1 cellular context compared by ENCODE assay signal in the genomic region with DNA sequence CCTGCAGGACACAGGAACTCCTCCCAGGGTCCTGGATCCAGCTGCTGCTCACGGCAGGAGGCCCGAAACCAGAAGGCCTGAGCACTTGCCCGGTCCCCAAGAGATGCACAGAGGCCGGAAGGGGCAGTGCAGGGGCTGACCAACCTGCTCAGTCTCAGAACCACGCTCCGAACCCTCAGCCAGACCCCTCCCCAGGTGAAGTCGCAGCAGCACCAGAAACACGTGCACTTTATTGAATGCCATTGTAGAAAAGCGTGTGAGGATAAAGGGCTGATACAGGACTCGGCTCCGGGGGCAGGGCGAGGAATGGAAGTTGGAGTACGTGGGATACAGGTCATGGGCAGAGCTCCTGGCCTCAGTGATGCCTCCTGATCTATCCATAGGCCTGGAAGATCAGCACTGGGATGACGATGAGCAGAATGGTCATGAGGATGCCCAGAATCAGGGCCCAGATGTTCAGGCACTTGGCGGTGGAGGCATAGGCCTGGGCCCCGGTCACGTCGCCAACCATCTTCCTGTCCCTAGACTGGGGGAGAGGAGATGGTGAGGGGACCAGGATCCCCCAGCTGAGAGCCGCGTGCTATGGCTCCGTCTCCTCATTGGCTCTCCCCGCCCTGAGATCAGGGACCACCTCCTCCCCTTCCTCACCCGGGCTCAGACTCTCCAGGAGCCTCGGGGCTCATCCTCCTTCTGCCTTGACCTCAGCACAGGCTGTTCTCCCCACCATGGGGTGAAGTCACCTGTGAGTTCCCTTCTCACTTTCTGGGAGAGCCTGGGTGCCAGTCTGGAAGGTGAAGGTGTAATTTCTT.
A peak's percentile ranks its signal among the peaks of the same experiment; 100 is the strongest.
TF ChIP-seq lines count a peak whose summit lies in the region.
"Not testable (repeated sequence)": the region's sequence is repeated elsewhere in the genome, so short reads cannot be mapped to it uniquely, and the experiment has no call there.

No MANE protein-coding gene starts in this region.

TF ChIP-seq in K562, 482 proteins besides CTCF, POLR2A, EP300 and RAD21:
- TF ChIP-seq, protein P1, sequence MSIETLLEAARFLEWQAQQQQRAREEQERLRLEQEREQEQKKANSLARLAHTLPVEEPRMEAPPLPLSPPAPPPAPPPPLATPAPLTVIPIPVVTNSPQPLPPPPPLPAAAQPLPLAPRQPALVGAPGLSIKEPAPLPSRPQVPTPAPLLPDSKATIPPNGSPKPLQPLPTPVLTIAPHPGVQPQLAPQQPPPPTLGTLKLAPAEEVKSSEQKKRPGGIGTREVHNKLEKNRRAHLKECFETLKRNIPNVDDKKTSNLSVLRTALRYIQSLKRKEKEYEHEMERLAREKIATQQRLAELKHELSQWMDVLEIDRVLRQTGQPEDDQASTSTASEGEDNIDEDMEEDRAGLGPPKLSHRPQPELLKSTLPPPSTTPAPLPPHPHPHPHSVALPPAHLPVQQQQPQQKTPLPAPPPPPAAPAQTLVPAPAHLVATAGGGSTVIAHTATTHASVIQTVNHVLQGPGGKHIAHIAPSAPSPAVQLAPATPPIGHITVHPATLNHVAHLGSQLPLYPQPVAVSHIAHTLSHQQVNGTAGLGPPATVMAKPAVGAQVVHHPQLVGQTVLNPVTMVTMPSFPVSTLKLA (conservative IDR thresholded peaks at IDR 0.05) = peak in 1 of 2 experiments; percentile 62; a peak in 3 of 4 replicates
- peak; percentile 48 for TF ChIP-seq POLR2G (IDR thresholded peaks at IDR 0.05; ENCODE audit: low read depth, low read length)
- peak; percentile 32; the same call in 1 of the 2 replicates for TF ChIP-seq MTA3 (IDR thresholded peaks at IDR 0.05; ENCODE audit: borderline replicate concordance)
- TF ChIP-seq CXXC5 (CRISPR knock-in tag; IDR thresholded peaks at IDR 0.05) = peak; percentile 44; the same call in 1 of the 2 replicates
- TF ChIP-seq SUPT5H (IDR thresholded peaks at IDR 0.05) = peak; percentile 50
- TF ChIP-seq HDAC2 (IDR thresholded peaks at IDR 0.05) = 0 out of 2 replicates have a peak, but pooled peaks have one; percentile 40
- TF ChIP-seq L3MBTL2 (IDR thresholded peaks at IDR 0.05) = peak; percentile 48; the same call in 1 of the 2 replicates
- TF ChIP-seq EP400 (IDR thresholded peaks at IDR 0.05) = peak; percentile 26; the same call in 1 of the 2 replicates
- peak; percentile 14; the same call in 1 of the 2 replicates for TF ChIP-seq CTBP1 (IDR thresholded peaks at IDR 0.05; ENCODE audit: borderline replicate concordance)
- TF ChIP-seq NR4A1 (CRISPR knock-in tag; IDR thresholded peaks at IDR 0.05) = not testable (repeated sequence)
- TF ChIP-seq NR4A1 (tag; IDR thresholded peaks at IDR 0.05) = 0 out of 2 replicates have a peak, but pooled peaks have one; percentile 28
- TF ChIP-seq, protein P2, sequence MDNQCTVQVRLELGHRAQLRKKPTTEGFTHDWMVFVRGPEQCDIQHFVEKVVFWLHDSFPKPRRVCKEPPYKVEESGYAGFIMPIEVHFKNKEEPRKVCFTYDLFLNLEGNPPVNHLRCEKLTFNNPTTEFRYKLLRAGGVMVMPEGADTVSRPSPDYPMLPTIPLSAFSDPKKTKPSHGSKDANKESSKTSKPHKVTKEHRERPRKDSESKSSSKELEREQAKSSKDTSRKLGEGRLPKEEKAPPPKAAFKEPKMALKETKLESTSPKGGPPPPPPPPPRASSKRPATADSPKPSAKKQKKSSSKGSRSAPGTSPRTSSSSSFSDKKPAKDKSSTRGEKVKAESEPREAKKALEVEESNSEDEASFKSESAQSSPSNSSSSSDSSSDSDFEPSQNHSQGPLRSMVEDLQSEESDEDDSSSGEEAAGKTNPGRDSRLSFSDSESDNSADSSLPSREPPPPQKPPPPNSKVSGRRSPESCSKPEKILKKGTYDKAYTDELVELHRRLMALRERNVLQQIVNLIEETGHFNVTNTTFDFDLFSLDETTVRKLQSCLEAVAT (IDR thresholded peaks at IDR 0.05) = 0 out of 4 replicates have a peak, but pooled peaks of 1 of the 2 experiments have one; percentile 39
- TF ChIP-seq, protein P3, sequence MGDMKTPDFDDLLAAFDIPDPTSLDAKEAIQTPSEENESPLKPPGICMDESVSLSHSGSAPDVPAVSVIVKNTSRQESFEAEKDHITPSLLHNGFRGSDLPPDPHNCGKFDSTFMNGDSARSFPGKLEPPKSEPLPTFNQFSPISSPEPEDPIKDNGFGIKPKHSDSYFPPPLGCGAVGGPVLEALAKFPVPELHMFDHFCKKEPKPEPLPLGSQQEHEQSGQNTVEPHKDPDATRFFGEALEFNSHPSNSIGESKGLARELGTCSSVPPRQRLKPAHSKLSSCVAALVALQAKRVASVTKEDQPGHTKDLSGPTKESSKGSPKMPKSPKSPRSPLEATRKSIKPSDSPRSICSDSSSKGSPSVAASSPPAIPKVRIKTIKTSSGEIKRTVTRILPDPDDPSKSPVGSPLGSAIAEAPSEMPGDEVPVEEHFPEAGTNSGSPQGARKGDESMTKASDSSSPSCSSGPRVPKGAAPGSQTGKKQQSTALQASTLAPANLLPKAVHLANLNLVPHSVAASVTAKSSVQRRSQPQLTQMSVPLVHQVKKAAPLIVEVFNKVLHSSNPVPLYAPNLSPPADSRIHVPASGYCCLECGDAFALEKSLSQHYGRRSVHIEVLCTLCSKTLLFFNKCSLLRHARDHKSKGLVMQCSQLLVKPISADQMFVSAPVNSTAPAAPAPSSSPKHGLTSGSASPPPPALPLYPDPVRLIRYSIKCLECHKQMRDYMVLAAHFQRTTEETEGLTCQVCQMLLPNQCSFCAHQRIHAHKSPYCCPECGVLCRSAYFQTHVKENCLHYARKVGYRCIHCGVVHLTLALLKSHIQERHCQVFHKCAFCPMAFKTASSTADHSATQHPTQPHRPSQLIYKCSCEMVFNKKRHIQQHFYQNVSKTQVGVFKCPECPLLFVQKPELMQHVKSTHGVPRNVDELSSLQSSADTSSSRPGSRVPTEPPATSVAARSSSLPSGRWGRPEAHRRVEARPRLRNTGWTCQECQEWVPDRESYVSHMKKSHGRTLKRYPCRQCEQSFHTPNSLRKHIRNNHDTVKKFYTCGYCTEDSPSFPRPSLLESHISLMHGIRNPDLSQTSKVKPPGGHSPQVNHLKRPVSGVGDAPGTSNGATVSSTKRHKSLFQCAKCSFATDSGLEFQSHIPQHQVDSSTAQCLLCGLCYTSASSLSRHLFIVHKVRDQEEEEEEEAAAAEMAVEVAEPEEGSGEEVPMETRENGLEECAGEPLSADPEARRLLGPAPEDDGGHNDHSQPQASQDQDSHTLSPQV (IDR thresholded peaks at IDR 0.05) = peak; percentile 87
- peak; percentile 61 for TF ChIP-seq RBFOX2 (IDR thresholded peaks at IDR 0.05; ENCODE audit: low read depth, low read length)
- TF ChIP-seq, protein P4, sequence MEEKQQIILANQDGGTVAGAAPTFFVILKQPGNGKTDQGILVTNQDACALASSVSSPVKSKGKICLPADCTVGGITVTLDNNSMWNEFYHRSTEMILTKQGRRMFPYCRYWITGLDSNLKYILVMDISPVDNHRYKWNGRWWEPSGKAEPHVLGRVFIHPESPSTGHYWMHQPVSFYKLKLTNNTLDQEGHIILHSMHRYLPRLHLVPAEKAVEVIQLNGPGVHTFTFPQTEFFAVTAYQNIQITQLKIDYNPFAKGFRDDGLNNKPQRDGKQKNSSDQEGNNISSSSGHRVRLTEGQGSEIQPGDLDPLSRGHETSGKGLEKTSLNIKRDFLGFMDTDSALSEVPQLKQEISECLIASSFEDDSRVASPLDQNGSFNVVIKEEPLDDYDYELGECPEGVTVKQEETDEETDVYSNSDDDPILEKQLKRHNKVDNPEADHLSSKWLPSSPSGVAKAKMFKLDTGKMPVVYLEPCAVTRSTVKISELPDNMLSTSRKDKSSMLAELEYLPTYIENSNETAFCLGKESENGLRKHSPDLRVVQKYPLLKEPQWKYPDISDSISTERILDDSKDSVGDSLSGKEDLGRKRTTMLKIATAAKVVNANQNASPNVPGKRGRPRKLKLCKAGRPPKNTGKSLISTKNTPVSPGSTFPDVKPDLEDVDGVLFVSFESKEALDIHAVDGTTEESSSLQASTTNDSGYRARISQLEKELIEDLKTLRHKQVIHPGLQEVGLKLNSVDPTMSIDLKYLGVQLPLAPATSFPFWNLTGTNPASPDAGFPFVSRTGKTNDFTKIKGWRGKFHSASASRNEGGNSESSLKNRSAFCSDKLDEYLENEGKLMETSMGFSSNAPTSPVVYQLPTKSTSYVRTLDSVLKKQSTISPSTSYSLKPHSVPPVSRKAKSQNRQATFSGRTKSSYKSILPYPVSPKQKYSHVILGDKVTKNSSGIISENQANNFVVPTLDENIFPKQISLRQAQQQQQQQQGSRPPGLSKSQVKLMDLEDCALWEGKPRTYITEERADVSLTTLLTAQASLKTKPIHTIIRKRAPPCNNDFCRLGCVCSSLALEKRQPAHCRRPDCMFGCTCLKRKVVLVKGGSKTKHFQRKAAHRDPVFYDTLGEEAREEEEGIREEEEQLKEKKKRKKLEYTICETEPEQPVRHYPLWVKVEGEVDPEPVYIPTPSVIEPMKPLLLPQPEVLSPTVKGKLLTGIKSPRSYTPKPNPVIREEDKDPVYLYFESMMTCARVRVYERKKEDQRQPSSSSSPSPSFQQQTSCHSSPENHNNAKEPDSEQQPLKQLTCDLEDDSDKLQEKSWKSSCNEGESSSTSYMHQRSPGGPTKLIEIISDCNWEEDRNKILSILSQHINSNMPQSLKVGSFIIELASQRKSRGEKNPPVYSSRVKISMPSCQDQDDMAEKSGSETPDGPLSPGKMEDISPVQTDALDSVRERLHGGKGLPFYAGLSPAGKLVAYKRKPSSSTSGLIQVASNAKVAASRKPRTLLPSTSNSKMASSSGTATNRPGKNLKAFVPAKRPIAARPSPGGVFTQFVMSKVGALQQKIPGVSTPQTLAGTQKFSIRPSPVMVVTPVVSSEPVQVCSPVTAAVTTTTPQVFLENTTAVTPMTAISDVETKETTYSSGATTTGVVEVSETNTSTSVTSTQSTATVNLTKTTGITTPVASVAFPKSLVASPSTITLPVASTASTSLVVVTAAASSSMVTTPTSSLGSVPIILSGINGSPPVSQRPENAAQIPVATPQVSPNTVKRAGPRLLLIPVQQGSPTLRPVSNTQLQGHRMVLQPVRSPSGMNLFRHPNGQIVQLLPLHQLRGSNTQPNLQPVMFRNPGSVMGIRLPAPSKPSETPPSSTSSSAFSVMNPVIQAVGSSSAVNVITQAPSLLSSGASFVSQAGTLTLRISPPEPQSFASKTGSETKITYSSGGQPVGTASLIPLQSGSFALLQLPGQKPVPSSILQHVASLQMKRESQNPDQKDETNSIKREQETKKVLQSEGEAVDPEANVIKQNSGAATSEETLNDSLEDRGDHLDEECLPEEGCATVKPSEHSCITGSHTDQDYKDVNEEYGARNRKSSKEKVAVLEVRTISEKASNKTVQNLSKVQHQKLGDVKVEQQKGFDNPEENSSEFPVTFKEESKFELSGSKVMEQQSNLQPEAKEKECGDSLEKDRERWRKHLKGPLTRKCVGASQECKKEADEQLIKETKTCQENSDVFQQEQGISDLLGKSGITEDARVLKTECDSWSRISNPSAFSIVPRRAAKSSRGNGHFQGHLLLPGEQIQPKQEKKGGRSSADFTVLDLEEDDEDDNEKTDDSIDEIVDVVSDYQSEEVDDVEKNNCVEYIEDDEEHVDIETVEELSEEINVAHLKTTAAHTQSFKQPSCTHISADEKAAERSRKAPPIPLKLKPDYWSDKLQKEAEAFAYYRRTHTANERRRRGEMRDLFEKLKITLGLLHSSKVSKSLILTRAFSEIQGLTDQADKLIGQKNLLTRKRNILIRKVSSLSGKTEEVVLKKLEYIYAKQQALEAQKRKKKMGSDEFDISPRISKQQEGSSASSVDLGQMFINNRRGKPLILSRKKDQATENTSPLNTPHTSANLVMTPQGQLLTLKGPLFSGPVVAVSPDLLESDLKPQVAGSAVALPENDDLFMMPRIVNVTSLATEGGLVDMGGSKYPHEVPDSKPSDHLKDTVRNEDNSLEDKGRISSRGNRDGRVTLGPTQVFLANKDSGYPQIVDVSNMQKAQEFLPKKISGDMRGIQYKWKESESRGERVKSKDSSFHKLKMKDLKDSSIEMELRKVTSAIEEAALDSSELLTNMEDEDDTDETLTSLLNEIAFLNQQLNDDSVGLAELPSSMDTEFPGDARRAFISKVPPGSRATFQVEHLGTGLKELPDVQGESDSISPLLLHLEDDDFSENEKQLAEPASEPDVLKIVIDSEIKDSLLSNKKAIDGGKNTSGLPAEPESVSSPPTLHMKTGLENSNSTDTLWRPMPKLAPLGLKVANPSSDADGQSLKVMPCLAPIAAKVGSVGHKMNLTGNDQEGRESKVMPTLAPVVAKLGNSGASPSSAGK (IDR thresholded peaks at IDR 0.05) = peak; percentile 71; the same call in 1 of the 2 replicates
- TF ChIP-seq SMAD4 (CRISPR knock-in tag; conservative IDR thresholded peaks at IDR 0.05) = peak; percentile 39; the same call in 1 of the 2 replicates
- peak; percentile 53; the same call in 1 of the 2 replicates for TF ChIP-seq DMBX1 (CRISPR knock-in tag; IDR thresholded peaks at IDR 0.05; ENCODE audit: borderline replicate concordance)
- TF ChIP-seq NRF1 (conservative IDR thresholded peaks at IDR 0.05 in 1 of 2, IDR thresholded peaks at IDR 0.05 in 1 of 2) = peak; percentile 11 to 35; a peak in 1 of 4 replicates
- TF ChIP-seq, protein P5, sequence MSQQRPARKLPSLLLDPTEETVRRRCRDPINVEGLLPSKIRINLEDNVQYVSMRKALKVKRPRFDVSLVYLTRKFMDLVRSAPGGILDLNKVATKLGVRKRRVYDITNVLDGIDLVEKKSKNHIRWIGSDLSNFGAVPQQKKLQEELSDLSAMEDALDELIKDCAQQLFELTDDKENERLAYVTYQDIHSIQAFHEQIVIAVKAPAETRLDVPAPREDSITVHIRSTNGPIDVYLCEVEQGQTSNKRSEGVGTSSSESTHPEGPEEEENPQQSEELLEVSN (IDR thresholded peaks at IDR 0.05; ENCODE audit: borderline replicate concordance in 1 of 2, extremely low read depth in 1 of 2, insufficient read depth in 1 of 2, insufficient read length in 1 of 2, low read depth in 1 of 2, low read length in 1 of 2, poor library complexity in 1 of 2, severe bottlenecking in 1 of 2) = peak in 1 of 2 experiments; percentile 18
- peak; percentile 51; the same call in 1 of the 2 replicates for TF ChIP-seq ZFX (CRISPR knock-in tag; IDR thresholded peaks at IDR 0.05)
TF ChIP-seq in K562: peak in this region for 19; not testable (repeated sequence) for 463.
